8 cellular contexts compared by ENCODE assay signal in the genomic region with DNA sequence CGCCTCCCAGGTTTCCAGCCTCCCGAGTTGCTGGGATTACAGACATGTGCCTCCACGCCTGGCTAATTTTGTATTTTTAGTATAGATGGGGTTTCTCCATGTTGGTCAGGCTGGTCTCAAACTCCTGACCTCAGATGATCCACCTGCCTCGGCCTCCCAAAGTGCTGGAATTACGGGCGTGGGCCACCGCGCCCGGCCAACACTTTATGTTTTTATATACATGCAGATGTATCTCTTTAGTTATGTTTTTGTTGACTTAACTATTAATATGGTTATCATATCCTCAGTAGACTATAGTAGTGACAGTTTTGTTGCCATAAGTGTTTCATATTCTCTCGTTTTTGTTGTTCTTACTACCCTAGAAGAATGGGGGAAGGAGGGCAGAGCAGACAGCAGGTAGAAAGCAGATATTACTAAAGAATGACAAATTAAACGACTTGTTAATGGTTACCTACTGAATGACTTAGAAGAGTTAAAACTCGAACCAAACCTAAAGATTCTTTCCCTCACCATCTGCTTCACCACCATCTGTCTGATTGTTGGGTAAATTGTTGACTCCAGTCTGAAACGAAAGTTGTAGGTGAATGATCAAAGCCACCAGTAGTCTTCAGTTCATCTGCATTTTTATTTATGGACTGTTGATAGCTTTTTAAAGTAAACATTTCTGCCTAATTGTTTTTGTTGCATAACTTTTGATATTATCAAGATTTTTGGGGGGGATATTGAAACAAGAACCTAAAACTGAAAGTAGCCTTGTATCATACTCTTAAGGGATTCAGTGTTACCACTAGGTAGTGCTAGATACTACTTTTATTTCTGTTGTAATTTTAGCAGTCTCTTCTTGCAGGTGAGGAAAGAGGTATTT.
DNase-seq lines count a peak whose midpoint lies in the region; ATAC-seq and TF ChIP-seq lines count a peak whose summit lies in the region.

No MANE protein-coding gene starts in this region.

- H3K27me3 ChIP-seq in muscle layer of duodenum (ENCODE audit: low read depth, low read length): no peaks in the 10 kb centered on the region

- CTCF ChIA-PET in HEK293 (lab: Yijun Ruan, JAX): interaction anchor here (0.9 to 1.7 kb wide), 3 partner anchors 15 to 337 kb away, joined by 3 to 7 read pairs (median 5); no protein-coding TSS in a partner anchor

- peak overlapping the region; percentile 39 for H3K4me3 Mint-ChIP-seq in central memory CD8-positive, alpha-beta T cell

- H3K9me3 Mint-ChIP-seq in central memory CD8-positive, alpha-beta T cell: no peaks in the 10 kb centered on the region

- POLR2A ChIA-PET in HEK293 (lab: Yijun Ruan, JAX): no interaction called here

- no peaks in the 10 kb centered on the region for H3K27me3 Mint-ChIP-seq in central memory CD8-positive, alpha-beta T cell

- H3K36me3 Mint-ChIP-seq in central memory CD8-positive, alpha-beta T cell (ENCODE audit: insufficient read depth): peaks cover 44% of the 10 kb centered on the region

- H3K27ac ChIP-seq in HEK293 (ENCODE audit: extremely low read depth, low read depth, low read length) (no peak overlapping the region), muscle layer of duodenum (ENCODE audit: low read length) (peak overlapping the region; percentile 1)

- H3K27ac Mint-ChIP-seq in central memory CD8-positive, alpha-beta T cell (ENCODE audit: low read depth): peak overlapping the region; percentile 66

- H3K4me3 ChIP-seq in HEK293 (ENCODE audit: low read depth, low read length) (no peak overlapping the region), muscle layer of duodenum (ENCODE audit: low read depth in 1 of 2, low read length in 2 of 2) (peak overlapping the region in 1 of 2 donors; percentile 31)

- H3K4me1 ChIP-seq in HEK293 (ENCODE audit: control insufficient read depth, insufficient read depth, low read length) (no peaks in the 10 kb centered on the region), muscle layer of duodenum (ENCODE audit: control insufficient read depth in 1 of 2, insufficient read depth in 2 of 2, low read length in 2 of 2) (no peaks in the 10 kb centered on the region)

- H3K36me3 ChIP-seq in HEK293 (ENCODE audit: control insufficient read depth in 2 of 2, insufficient read depth in 1 of 2, low read length in 2 of 2) (peaks cover 3 to 32% of the 10 kb centered on the region in 2 experiments), muscle layer of duodenum (ENCODE audit: control insufficient read depth in 1 of 2, insufficient read depth in 2 of 2, low read length in 2 of 2) (peaks cover 36 to 53% of the 10 kb centered on the region in 2 donors)

- TF ChIP-seq CTCF in HEK293 (tag by site-specific recombination; IDR thresholded peaks at IDR 0.05): no peak; the same call in 1 of the 2 replicates

- peak; percentile 6 for DNase-seq in NCI-H2227 (lab: John Stamatoyannopoulos, UW; ENCODE audit: unreplicated experiment)
- no peak for DNase-seq in NCI-H2227 treated with DMSO at 0.1 percent for 48 hours (lab: John Stamatoyannopoulos, UW)
- DNase-seq in NOMO-1 (lab: John Stamatoyannopoulos, UW; ENCODE audit: unreplicated experiment in 2 of 2): peak; percentile 7 to 72
- DNase-seq in central memory CD8-positive, alpha-beta T cell (ENCODE audit: low spot score in 2 of 2): no peak

- ATAC-seq in central memory CD8-positive, alpha-beta T cell (replicated peaks; ENCODE audit: extremely low read depth, poor library complexity, severe bottlenecking): peak; percentile 64
- ATAC-seq in GM21360 (IDR thresholded peaks at IDR 0.05; ENCODE audit: unreplicated experiment) (no peak), GM18502 (IDR thresholded peaks at IDR 0.05; ENCODE audit: poor library complexity, unreplicated experiment) (no peak)

- no peaks in the 10 kb centered on the region for H3K9me3 ChIP-seq in HEK293 (ENCODE audit: control insufficient read depth, insufficient read depth, low read depth, low read length)
- no peaks in the 10 kb centered on the region for H3K9me3 ChIP-seq in muscle layer of duodenum (ENCODE audit: control insufficient read depth in 1 of 2, low read length in 2 of 2)

- peaks cover 15% of the 10 kb centered on the region for H3K4me1 Mint-ChIP-seq in central memory CD8-positive, alpha-beta T cell

TF ChIP-seq in HEK293, 187 proteins besides CTCF, POLR2A, EP300 and RAD21:
- no peak for TF ChIP-seq ZFP37 (tag by site-specific recombination; IDR thresholded peaks at IDR 0.05)
- TF ChIP-seq ZNF654 (tag by site-specific recombination; IDR thresholded peaks at IDR 0.05; ENCODE audit: low read depth): 0 out of 2 replicates have a peak, but pooled peaks have one; percentile 11
- TF ChIP-seq ZBTB48 (tag by site-specific recombination; IDR thresholded peaks at IDR 0.05): no peak
- TF ChIP-seq, protein P1, sequence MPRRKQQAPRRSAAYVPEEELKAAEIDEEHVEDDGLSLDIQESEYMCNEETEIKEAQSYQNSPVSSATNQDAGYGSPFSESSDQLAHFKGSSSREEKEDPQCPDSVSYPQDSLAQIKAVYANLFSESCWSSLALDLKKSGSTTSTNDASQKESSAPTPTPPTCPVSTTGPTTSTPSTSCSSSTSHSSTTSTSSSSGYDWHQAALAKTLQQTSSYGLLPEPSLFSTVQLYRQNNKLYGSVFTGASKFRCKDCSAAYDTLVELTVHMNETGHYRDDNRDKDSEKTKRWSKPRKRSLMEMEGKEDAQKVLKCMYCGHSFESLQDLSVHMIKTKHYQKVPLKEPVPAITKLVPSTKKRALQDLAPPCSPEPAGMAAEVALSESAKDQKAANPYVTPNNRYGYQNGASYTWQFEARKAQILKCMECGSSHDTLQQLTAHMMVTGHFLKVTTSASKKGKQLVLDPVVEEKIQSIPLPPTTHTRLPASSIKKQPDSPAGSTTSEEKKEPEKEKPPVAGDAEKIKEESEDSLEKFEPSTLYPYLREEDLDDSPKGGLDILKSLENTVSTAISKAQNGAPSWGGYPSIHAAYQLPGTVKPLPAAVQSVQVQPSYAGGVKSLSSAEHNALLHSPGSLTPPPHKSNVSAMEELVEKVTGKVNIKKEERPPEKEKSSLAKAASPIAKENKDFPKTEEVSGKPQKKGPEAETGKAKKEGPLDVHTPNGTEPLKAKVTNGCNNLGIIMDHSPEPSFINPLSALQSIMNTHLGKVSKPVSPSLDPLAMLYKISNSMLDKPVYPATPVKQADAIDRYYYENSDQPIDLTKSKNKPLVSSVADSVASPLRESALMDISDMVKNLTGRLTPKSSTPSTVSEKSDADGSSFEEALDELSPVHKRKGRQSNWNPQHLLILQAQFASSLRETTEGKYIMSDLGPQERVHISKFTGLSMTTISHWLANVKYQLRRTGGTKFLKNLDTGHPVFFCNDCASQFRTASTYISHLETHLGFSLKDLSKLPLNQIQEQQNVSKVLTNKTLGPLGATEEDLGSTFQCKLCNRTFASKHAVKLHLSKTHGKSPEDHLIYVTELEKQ (tag by site-specific recombination; IDR thresholded peaks at IDR 0.05; ENCODE audit: borderline replicate concordance): no peak

Comparison
In these comparisons a context has a peak if more than half of its experiments do, and no peak if none do; other contexts are left out.
1. DNase-seq: peak in NCI-H2227 (single experiment) and NOMO-1 (2 of 2); none in NCI-H2227 treated with DMSO at 0.1 percent for 48 hours (single experiment) and central memory CD8-positive, alpha-beta T cell (0 of 2).